22 cellular contexts compared by ENCODE assay signal in the genomic region with DNA sequence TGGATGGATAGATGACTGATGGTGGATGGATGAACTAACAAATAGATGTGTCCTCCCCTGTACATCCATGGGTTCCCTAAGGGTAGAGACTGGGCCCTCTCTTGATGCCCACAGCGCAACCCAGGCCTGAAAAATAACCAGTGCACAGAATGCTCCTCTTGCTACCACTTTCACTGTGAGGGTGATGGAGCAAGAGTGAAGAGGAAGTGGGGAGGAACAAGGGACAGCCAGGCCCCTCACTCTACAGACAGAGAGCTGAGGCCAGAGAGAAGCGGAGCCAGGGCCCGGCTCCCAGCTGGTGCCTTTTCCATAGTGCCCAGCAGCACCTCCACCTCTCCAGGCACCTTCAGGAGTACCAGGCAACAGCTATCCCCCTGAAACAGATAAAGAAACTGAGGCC.
"Had no signal": no experiment of that assay in that cellular context is flagged by ENCODE, and none has a peak within 500 bp of the region (broad histone marks: within the 10 kb centered on the region; RNA-seq: fewer than 3 reads in every experiment).

No MANE protein-coding gene starts in this region.

- H3K36me3 ChIP-seq: heart left ventricle, neutrophil, right atrium auricular region, sigmoid colon, stomach, thoracic aorta, transverse colon had no signal

- H3K27ac ChIP-seq: dorsolateral prefrontal cortex, heart left ventricle, neutrophil, right atrium auricular region, sigmoid colon, skin epidermis, stomach, thoracic aorta, transverse colon had no signal

- H3K9me3 ChIP-seq: heart left ventricle, mucosa of descending colon, neutrophil, right atrium auricular region, sigmoid colon, stomach, thoracic aorta, transverse colon had no signal

- DNase-seq: cortex of kidney; dorsolateral prefrontal cortex; effector CD8-positive, alpha-beta T cell; heart left ventricle; hypothalamus; mucosa of descending colon; naive thymus-derived CD8-positive, alpha-beta T cell; sigmoid colon; stimulated activated CD4-positive, alpha-beta T cell treated with anti-CD3 and anti-CD28 coated beads, Interleukin-2, amount 100 ng/mL, for 24 hours; stimulated activated naive CD4-positive, alpha-beta T cell; stomach; substantia nigra; transverse colon had no signal

- H3K27me3 ChIP-seq: dorsolateral prefrontal cortex, heart left ventricle, neutrophil, right atrium auricular region, transverse colon had no signal

- FAIRE-seq: endometrium, frontal cortex, islet of Langerhans had no signal

- ATAC-seq: esophagus mucosa; heart left ventricle; left lobe of liver; mucosa of descending colon; naive thymus-derived CD8-positive, alpha-beta T cell had no signal

- H3K4me3 ChIP-seq: dorsolateral prefrontal cortex, heart left ventricle, mucosa of descending colon, right atrium auricular region, sigmoid colon, skin epidermis, stomach, thoracic aorta, transverse colon had no signal

- H3K4me1 ChIP-seq: heart left ventricle, right atrium auricular region, sigmoid colon, stomach, transverse colon had no signal
